ENCODE assay signal across 8 cellular contexts in genomic region chr11:65988791-65989592, GRCh38. TPM values are rescaled to one million over a fixed set of nuclear protein-coding genes. Genes with fewer than 3 reads are reported as not detected.
A peak's percentile ranks its signal among the peaks of the same experiment; 100 is the strongest.
DNase-seq lines count a peak whose midpoint lies in the region; ATAC-seq and TF ChIP-seq lines count a peak whose summit lies in the region.

No MANE protein-coding gene starts in this region.

- ATAC-seq in HG02870 (IDR thresholded peaks at IDR 0.05; ENCODE audit: unreplicated experiment) (peak; percentile 85), Right ventricle myocardium superior (ENCODE audit: poor library complexity) (peak; percentile 99), psoas muscle (peak; percentile 95 to 99 (median 98)), aorta (ENCODE audit: low FRiP score) (peak; percentile 96)

- H3K9me3 ChIP-seq in psoas muscle (no peaks in the 10 kb centered on the region), aorta (ENCODE audit: control insufficient read depth, low read length) (no peaks in the 10 kb centered on the region)

- H3K27me3 ChIP-seq in psoas muscle (ENCODE audit: insufficient read depth in 3 of 3, low read length in 2 of 3) = no peaks in the 10 kb centered on the region
- H3K27me3 ChIP-seq in aorta (ENCODE audit: control insufficient read depth in 1 of 2, insufficient read depth in 2 of 2, low read length in 1 of 2) = no peaks in the 10 kb centered on the region

- DNase-seq in NCI-H146 (lab: John Stamatoyannopoulos, UW) = peak; percentile 90
- DNase-seq in SW 1271 (lab: John Stamatoyannopoulos, UW) = peak; percentile 64 to 94
- peak; percentile 87 for DNase-seq in activated naive CD8-positive, alpha-beta T cell treated with anti-CD3 and anti-CD28 coated beads, Interleukin-2, amount 50 U/mL, for 16 hours (ENCODE audit: low read depth, low spot score)
- DNase-seq in Right ventricle myocardium superior = peak; percentile 82
- DNase-seq in psoas muscle = peak; percentile 83 to 85
- peak; percentile 87 to 92 for DNase-seq in aorta

- TF ChIP-seq CTCF in GM12875 (IDR thresholded peaks at IDR 0.05; ENCODE audit: borderline replicate concordance, insufficient read depth, low read depth, low read length) = peak; percentile 78
- peak; percentile 95 for TF ChIP-seq CTCF in psoas muscle (IDR thresholded peaks at IDR 0.05)

- H3K4me1 ChIP-seq in psoas muscle (peaks cover 3% of the 10 kb centered on the region), aorta (ENCODE audit: control insufficient read depth in 1 of 2, insufficient read depth in 2 of 2, low read length in 2 of 2) (no peaks in the 10 kb centered on the region)

- no peak overlapping the region for H3K4me3 ChIP-seq in GM12875 (ENCODE audit: low read depth, low read length)
- no peak overlapping the region for H3K4me3 ChIP-seq in psoas muscle
- no peak overlapping the region for H3K4me3 ChIP-seq in aorta (ENCODE audit: low read length in 2 of 2)

- H3K27ac ChIP-seq in psoas muscle (no peak overlapping the region), aorta (ENCODE audit: low read depth in 1 of 2, low read length in 2 of 2) (no peak overlapping the region)

- H3K36me3 ChIP-seq in psoas muscle (ENCODE audit: insufficient read depth in 1 of 2, low read depth in 1 of 2) = no peaks in the 10 kb centered on the region
- H3K36me3 ChIP-seq in aorta (ENCODE audit: control insufficient read depth in 1 of 2, insufficient read depth in 2 of 2, low read length in 1 of 2) = no peaks in the 10 kb centered on the region

- 18 to 25% (median 22%) methylated on average over 10 of the region's 10 CpGs for WGBS in psoas muscle, 3 donors
- 13 to 16% methylated on average over 10 of the region's 10 CpGs for WGBS in aorta, 2 donors

- intact Hi-C loops in Right ventricle myocardium superior (cut with DNase I) = loop anchor here (5.0 kb wide), 1 partner anchor 282 kb away; no protein-coding TSS in a partner anchor
- intact Hi-C loops in psoas muscle (cut with DNase I) = loop anchor here (1.0 to 5.0 kb wide), 4 partner anchors 102 to 277 kb away; partner anchors contain the start of gene KAT5 (in 1 of the 2)
- intact Hi-C loops in aorta (cut with DNase I) = loop anchor here (1.0 to 10.0 kb wide), 4 partner anchors 33 to 284 kb away; no protein-coding TSS in a partner anchor

RNA-seq across cellular contexts. Expression of gene EIF1AD, which starts 13.0 kb away (rescaled TPM):
- total RNA-seq in Right ventricle myocardium superior = 20.1 TPM
- 10 to 100 TPM; 24.8 to 44.5 (median 31.6) TPM for total RNA-seq in psoas muscle
- polyA plus RNA-seq in psoas muscle = 10 to 100 TPM; 29.4 to 63.1 (median 54.2) TPM
- total RNA-seq in aorta = 10 to 100 TPM; 28.7 to 35.0 TPM
- 10 to 100 TPM in 1 of 2 donors, 1 to 10 TPM in 1; 8.4 to 16.2 TPM for polyA plus RNA-seq in aorta

RNA-seq across cellular contexts. Expression of gene BANF1, which starts 13.3 kb away (rescaled TPM):
- 256 TPM for total RNA-seq in Right ventricle myocardium superior
- 100 to 1,000 TPM; 298 to 384 (median 336) TPM for total RNA-seq in psoas muscle
- polyA plus RNA-seq in psoas muscle = 100 to 1,000 TPM; 251 to 355 (median 314) TPM
- 100 to 1,000 TPM; 136 to 145 TPM for total RNA-seq in aorta
- polyA plus RNA-seq in aorta = 100 to 1,000 TPM; 156 to 187 TPM

RNA-seq across cellular contexts. Expression of gene CST6, which starts 22.8 kb away (rescaled TPM):
- total RNA-seq in Right ventricle myocardium superior (not detected), psoas muscle (under 1 TPM in 3 of 4 donors, not detected in 1; 0.40 to 0.93 (median 0.47) TPM), aorta (10 to 100 TPM in 1 of 2 donors, 1 to 10 TPM in 1; 6.6 to 14.0 TPM)
- polyA plus RNA-seq in psoas muscle (10 to 100 TPM in 1 of 3 donors, under 1 TPM in 1, not detected in 1; 0.13 to 18.7 TPM), aorta (10 to 100 TPM; 19.0 to 28.0 TPM)

RNA-seq across cellular contexts. Expression of gene SART1, which starts 27.5 kb away (rescaled TPM):
- total RNA-seq in Right ventricle myocardium superior (24.5 TPM), psoas muscle (10 to 100 TPM; 36.3 to 55.4 (median 49.3) TPM), aorta (10 to 100 TPM; 50.9 to 52.3 TPM)
- polyA plus RNA-seq in psoas muscle (10 to 100 TPM; 40.3 to 58.7 (median 44.7) TPM), aorta (100 to 1,000 TPM in 1 of 2 donors, 10 to 100 TPM in 1; 27.9 to 129 TPM)

RNA-seq across cellular contexts. Expression of gene CATSPER1, which starts 37.3 kb away (rescaled TPM):
- total RNA-seq in Right ventricle myocardium superior (not detected), psoas muscle (not detected), aorta (1 to 10 TPM; 1.0 to 1.2 TPM)
- polyA plus RNA-seq in psoas muscle (under 1 TPM in 2 of 3 donors, not detected in 1; 0.01 to 0.55 TPM), aorta (under 1 TPM in 1 of 2 donors, not detected in 1; 0.10 TPM)
